ENCODE assay signal across 13 cellular contexts in the genomic region with DNA sequence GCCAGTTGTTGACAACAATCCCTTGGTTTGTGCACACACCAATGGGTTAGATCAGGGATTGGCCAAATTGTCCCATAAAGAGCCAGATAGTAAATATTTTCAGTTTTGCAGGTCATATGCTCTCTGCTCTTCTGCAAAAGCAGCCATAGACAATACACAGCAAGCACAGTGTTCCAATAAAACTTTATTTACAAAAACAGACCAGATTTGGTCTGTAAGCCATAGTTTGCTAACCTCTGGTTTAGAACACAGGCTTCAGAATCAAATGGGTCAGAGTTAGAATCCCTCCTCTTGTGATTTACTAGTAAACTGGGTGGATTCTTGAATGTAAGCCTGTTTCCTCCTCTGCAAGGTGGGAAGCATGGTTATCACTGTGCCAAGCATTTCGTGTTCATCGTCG.
"Had no signal": no experiment of that assay in that cellular context is flagged by ENCODE, and none has a peak within 500 bp of the region (broad histone marks: within the 10 kb centered on the region; RNA-seq: fewer than 3 reads in every experiment).

No MANE protein-coding gene starts in this region.

- H3K36me3 Mint-ChIP-seq: activated CD4-positive, alpha-beta memory T cell treated with anti-CD3 and anti-CD28 coated beads for 36 hours had no signal

- H3K4me3 Mint-ChIP-seq: activated CD4-positive, alpha-beta memory T cell treated with anti-CD3 and anti-CD28 coated beads for 36 hours; naive B cell had no signal

- H3K27me3 ChIP-seq: tibial nerve had no signal

- H3K9me3 ChIP-seq: tibial nerve had no signal

- H3K27ac Mint-ChIP-seq: activated CD4-positive, alpha-beta memory T cell treated with anti-CD3 and anti-CD28 coated beads for 36 hours; naive B cell; progenitor cell of endocrine pancreas had no signal

- H3K27ac ChIP-seq: tibial nerve had no signal

- H3K9me3 Mint-ChIP-seq: activated CD4-positive, alpha-beta memory T cell treated with anti-CD3 and anti-CD28 coated beads for 36 hours had no signal

- H3K36me3 ChIP-seq: tibial nerve had no signal

- H3K4me3 ChIP-seq: coronary artery, tibial nerve had no signal

- DNase-seq: activated CD4-positive, alpha-beta memory T cell treated with anti-CD3 and anti-CD28 coated beads for 36 hours; activated CD4-positive, CD25-positive, alpha-beta regulatory T cell treated with anti-CD3 and anti-CD28 coated beads, Interleukin-2, amount 50 U/mL, for 72 hours; activated CD8-positive, alpha-beta memory T cell treated with anti-CD3 and anti-CD28 coated beads, Interleukin-2, amount 50 U/mL, for 4 hours; activated naive CD4-positive, alpha-beta T cell; effector CD8-positive, alpha-beta T cell; hippocampal formation; midbrain; naive B cell; occipital lobe; stimulated activated CD4-positive, alpha-beta T cell treated with anti-CD3 and anti-CD28 coated beads, Interleukin-4, amount 100 ng/mL, for 4 hours had no signal

- H3K4me1 ChIP-seq: tibial nerve had no signal
